1 cellular context compared by ENCODE assay signal in genomic region chr14:31456841-31457664, GRCh38.
A peak's percentile ranks its signal among the peaks of the same experiment; 100 is the strongest.
TF ChIP-seq lines count a peak whose summit lies in the region.

Gene DTD2 (minus strand): TSS chr14:31457506. CDS start chr14:31457393, 113 bp downstream.

TF ChIP-seq in K562, 482 proteins besides CTCF, POLR2A, EP300 and RAD21 (continued from another document and continues in another):
- no peak for TF ChIP-seq FOXP4 (CRISPR knock-in tag; IDR thresholded peaks at IDR 0.05; ENCODE audit: borderline replicate concordance)
- TF ChIP-seq ZBTB11 (CRISPR knock-in tag; IDR thresholded peaks at IDR 0.05) = 0 out of 6 replicates have a peak, but pooled peaks of 1 of the 3 experiments have one; percentile 50
- TF ChIP-seq ATF2 (CRISPR knock-in tag; IDR thresholded peaks at IDR 0.05) = no peak
- TF ChIP-seq MCM3 (IDR thresholded peaks at IDR 0.05) = no peak
- no peak for TF ChIP-seq MYBL2 (IDR thresholded peaks at IDR 0.05; ENCODE audit: low read depth)
- TF ChIP-seq MYBL2 (CRISPR knock-in tag; IDR thresholded peaks at IDR 0.05; ENCODE audit: borderline replicate concordance) = no peak
- TF ChIP-seq ZNF436 (CRISPR knock-in tag; IDR thresholded peaks at IDR 0.05) = no peak
- TF ChIP-seq ZNF175 (CRISPR knock-in tag; IDR thresholded peaks at IDR 0.05; ENCODE audit: low read depth) = no peak
- no peak for TF ChIP-seq ATF6 (CRISPR knock-in tag; IDR thresholded peaks at IDR 0.05)
- TF ChIP-seq NFRKB (IDR thresholded peaks at IDR 0.05; ENCODE audit: low read depth) = peak; percentile 75; the same call in 1 of the 2 replicates
- peak in 1 of 2 experiments; percentile 60; a peak in 2 of 4 replicates for TF ChIP-seq SRF (CRISPR knock-in tag; IDR thresholded peaks at IDR 0.05)
- no peak for TF ChIP-seq ZNF696 (CRISPR knock-in tag; conservative IDR thresholded peaks at IDR 0.05)
- no peak for TF ChIP-seq SIX5 (IDR thresholded peaks at IDR 0.05; ENCODE audit: borderline replicate concordance in 1 of 2, insufficient read depth in 1 of 2, low read depth in 1 of 2, low read length in 2 of 2)
- no peak for TF ChIP-seq PHF21A (IDR thresholded peaks at IDR 0.05; ENCODE audit: borderline replicate concordance, low read depth)
- TF ChIP-seq YY1 (IDR thresholded peaks at IDR 0.05; ENCODE audit: borderline replicate concordance in 1 of 3, control insufficient read depth in 1 of 3, extremely low read depth in 1 of 3, insufficient read depth in 3 of 3, insufficient read length in 1 of 3, insufficient replicate concordance in 2 of 3, low read depth in 1 of 3, low read length in 2 of 3) = peak in 2 of 3 experiments; percentile 47 to 80
- TF ChIP-seq ELF1 (tag; IDR thresholded peaks at IDR 0.05) = no peak; the same call in 1 of the 2 replicates
- no peak for TF ChIP-seq TCFL5 (CRISPR knock-in tag; conservative IDR thresholded peaks at IDR 0.05)
- TF ChIP-seq ZNF282 (CRISPR knock-in tag; IDR thresholded peaks at IDR 0.05) = no peak
- TF ChIP-seq JUNB (CRISPR knock-in tag; conservative IDR thresholded peaks at IDR 0.05) = no peak
- no peak for TF ChIP-seq ZSCAN32 (CRISPR knock-in tag; IDR thresholded peaks at IDR 0.05)
- TF ChIP-seq CXXC5 (CRISPR knock-in tag; IDR thresholded peaks at IDR 0.05) = peak; percentile 81
- peak; percentile 51; the same call in 1 of the 2 replicates for TF ChIP-seq ARID4B (CRISPR knock-in tag; IDR thresholded peaks at IDR 0.05)
- TF ChIP-seq POLR2G (IDR thresholded peaks at IDR 0.05; ENCODE audit: low read depth, low read length) = peak; percentile 99
- peak; percentile 78 for TF ChIP-seq POLR2H (tag; IDR thresholded peaks at IDR 0.05; ENCODE audit: low read depth)
- TF ChIP-seq SNAPC5 (CRISPR knock-in tag; IDR thresholded peaks at IDR 0.05) = no peak
- no peak for TF ChIP-seq ZNF277 (CRISPR knock-in tag; IDR thresholded peaks at IDR 0.05; ENCODE audit: borderline replicate concordance)
- no peak for TF ChIP-seq DIDO1 (tag; IDR thresholded peaks at IDR 0.05; ENCODE audit: low read depth)
- peak; percentile 91 for TF ChIP-seq L3MBTL2 (IDR thresholded peaks at IDR 0.05)
- no peak for TF ChIP-seq HNRNPL (IDR thresholded peaks at IDR 0.05; ENCODE audit: low read depth, low read length)
- TF ChIP-seq POLR2B (IDR thresholded peaks at IDR 0.05; ENCODE audit: low read depth, partially characterized antibody) = peak; percentile 77
- TF ChIP-seq ZBTB26 (CRISPR knock-in tag; IDR thresholded peaks at IDR 0.05) = no peak
- TF ChIP-seq MXI1 (IDR thresholded peaks at IDR 0.05; ENCODE audit: low read depth, low read length) = 0 out of 2 replicates have a peak, but pooled peaks have one; percentile 33
- TF ChIP-seq ARID3A (IDR thresholded peaks at IDR 0.05; ENCODE audit: borderline replicate concordance, low read depth, low read length) = no peak
- TF ChIP-seq SOX6 (IDR thresholded peaks at IDR 0.05) = no peak; the same call in 1 of the 2 replicates
- peak in 1 of 2 experiments; percentile 46 for TF ChIP-seq NCOA2 (IDR thresholded peaks at IDR 0.05; ENCODE audit: partially characterized antibody in 2 of 2)
- TF ChIP-seq ZNF274 (IDR thresholded peaks at IDR 0.05; ENCODE audit: borderline replicate concordance, low read depth, low read length) = no peak
- TF ChIP-seq E2F8 (IDR thresholded peaks at IDR 0.05; ENCODE audit: low read depth, partially characterized antibody) = no peak
